1 cellular context compared by ENCODE assay signal in genomic region chr1:15076807-15077206, GRCh38.
TF ChIP-seq lines count a peak whose summit lies in the region.

No MANE protein-coding gene starts in this region.

TF ChIP-seq in K562, 482 proteins besides CTCF, POLR2A, EP300 and RAD21 (continued from another document):
- TF ChIP-seq ZNF639 (CRISPR knock-in tag; conservative IDR thresholded peaks at IDR 0.05 in 1 of 2, IDR thresholded peaks at IDR 0.05 in 1 of 2) (no peak), MBD1 (CRISPR knock-in tag; IDR thresholded peaks at IDR 0.05) (no peak), ZMIZ1 (IDR thresholded peaks at IDR 0.05; ENCODE audit: low read depth in 2 of 2, low read length in 2 of 2) (no peak), MAX (CRISPR knock-in tag; IDR thresholded peaks at IDR 0.05) (peak; percentile 40; the same call in 1 of the 2 replicates), BHLHE40 (IDR thresholded peaks at IDR 0.05; ENCODE audit: low read length) (peak; percentile 50; the same call in 1 of the 2 replicates), MNT (conservative IDR thresholded peaks at IDR 0.05) (0 out of 4 replicates have a peak, but pooled peaks of 1 of the 2 experiments have one; percentile 15), ZNF143 (CRISPR knock-in tag; IDR thresholded peaks at IDR 0.05) (no peak), E2F6 (IDR thresholded peaks at IDR 0.05; ENCODE audit: borderline replicate concordance in 1 of 2, extremely low read depth in 1 of 2, insufficient read depth in 1 of 2, insufficient read length in 1 of 2, low read depth in 1 of 2, low read length in 1 of 2, poor library complexity in 1 of 2, severe bottlenecking in 1 of 2) (peak in 1 of 2 experiments; percentile 68), ILF3 (IDR thresholded peaks at IDR 0.05; ENCODE audit: borderline replicate concordance) (no peak)
